Comparison of ENCODE assay signal across 12 cellular contexts in genomic region chr4:186685744-186686143, GRCh38. TPM values are rescaled to one million over a fixed set of nuclear protein-coding genes. Genes with fewer than 3 reads are reported as not detected.
A peak's percentile ranks its signal among the peaks of the same experiment; 100 is the strongest.
DNase-seq lines count a peak whose midpoint lies in the region; ATAC-seq and TF ChIP-seq lines count a peak whose summit lies in the region.
"Had no signal": no experiment of that assay in that cellular context is flagged by ENCODE, and none has a peak within 500 bp of the region (broad histone marks: within the 10 kb centered on the region; RNA-seq: fewer than 3 reads in every experiment).

No MANE protein-coding gene starts in this region.

- H3K9ac ChIP-seq in GM23248: peak overlapping the region; percentile 56

- CTCF ChIA-PET in WTC11 (lab: Charles Lee): no interaction called here

- peak overlapping the region; percentile 79 for H3K27ac ChIP-seq in GM23248

- peaks cover 40% of the 10 kb centered on the region for H3K4me1 ChIP-seq in GM23248 (ENCODE audit: insufficient read depth)

- H3K27ac Mint-ChIP-seq in WTC11: no peak overlapping the region
- H3K27ac Mint-ChIP-seq in effector memory CD8-positive, alpha-beta T cell: no peak overlapping the region
- H3K27ac Mint-ChIP-seq: activated B cell treated with CpG ODN at 0.5 μM for 24 hours; naive thymus-derived CD4-positive, alpha-beta T cell had no signal

- no peak for TF ChIP-seq CTCF in WTC11 (IDR thresholded peaks at IDR 0.05)

- no peaks in the 10 kb centered on the region for H3K27me3 ChIP-seq in GM23248 (replicated peaks; ENCODE audit: insufficient read depth)

- WGBS in GM23248 (ENCODE audit: low coverage in 1 of 2, low lambda C conversion rate in 2 of 2, missing lambda C conversion rate in 2 of 2), 2 experiments: 35 to 37% methylated on average over 3 of the region's 3 CpGs

- no peaks in the 10 kb centered on the region for H3K9me3 ChIP-seq in GM23248 (ENCODE audit: low read depth)

- POLR2A ChIA-PET in WTC11 (lab: Charles Lee): interaction anchor here (0.6 kb wide), 1 partner anchor 38 kb away, joined by 5 read pairs; no protein-coding TSS in a partner anchor

- peaks cover 3% of the 10 kb centered on the region; the same call in 1 of the 2 replicates for H3K36me3 Mint-ChIP-seq in WTC11
- no peaks in the 10 kb centered on the region for H3K36me3 Mint-ChIP-seq in effector memory CD8-positive, alpha-beta T cell (ENCODE audit: insufficient read depth)
- H3K36me3 Mint-ChIP-seq: naive thymus-derived CD4-positive, alpha-beta T cell had no signal

- H4K20me1 ChIP-seq in GM23248 (ENCODE audit: insufficient read depth): no peaks in the 10 kb centered on the region

- H3K9me3 Mint-ChIP-seq in WTC11: no peaks in the 10 kb centered on the region
- H3K9me3 Mint-ChIP-seq in effector memory CD8-positive, alpha-beta T cell: peaks cover 13 to 17% of the 10 kb centered on the region in 2 donors

- DNase-seq in GM23248 (peak; percentile 90), WTC11 (ENCODE audit: low spot score) (no peak), left cardiac atrium (no peak), renal cortical epithelial cell (ENCODE audit: low read depth) (peak; percentile 99), NCI-H2107 treated with DMSO at 0.1 percent for 48 hours (lab: John Stamatoyannopoulos, UW; ENCODE audit: unreplicated experiment) (no peak), cortex of kidney (lab: John Stamatoyannopoulos, UW) (no peak)
- DNase-seq in activated CD4-positive, alpha-beta T cell treated with anti-CD3 and anti-CD28 coated beads for 4 hours: no peak
- DNase-seq in effector memory CD8-positive, alpha-beta T cell: no peak
- DNase-seq: activated B cell treated with CpG ODN at 0.5 μM for 24 hours; cerebellar nuclear complex; naive thymus-derived CD4-positive, alpha-beta T cell; NCI-H1694 had no signal

- peak overlapping the region; percentile 37 for H3K4me3 Mint-ChIP-seq in WTC11
- no peak overlapping the region for H3K4me3 Mint-ChIP-seq in effector memory CD8-positive, alpha-beta T cell
- H3K4me3 Mint-ChIP-seq: activated B cell treated with CpG ODN at 0.5 μM for 24 hours; naive thymus-derived CD4-positive, alpha-beta T cell had no signal

- H3K79me2 ChIP-seq in GM23248 (ENCODE audit: insufficient read depth): peaks cover 94% of the 10 kb centered on the region

- peak overlapping the region; percentile 41 for H3K4me3 ChIP-seq in GM23248

- intact Hi-C loops in left cardiac atrium (cut with DNase I): no loop called here

- H3K36me3 ChIP-seq in GM23248 (ENCODE audit: low read depth): no peaks in the 10 kb centered on the region

- in situ Hi-C loops in GM23248 (cut with MboI): no loop called here

- no peak overlapping the region for H2AFZ ChIP-seq in GM23248

- H3K4me1 Mint-ChIP-seq in WTC11: peaks cover 87% of the 10 kb centered on the region
- no peaks in the 10 kb centered on the region for H3K4me1 Mint-ChIP-seq in effector memory CD8-positive, alpha-beta T cell (ENCODE audit: low read depth in 2 of 2)
- H3K4me1 Mint-ChIP-seq: activated B cell treated with CpG ODN at 0.5 μM for 24 hours; naive thymus-derived CD4-positive, alpha-beta T cell had no signal

- ATAC-seq in WTC11 (no peak), left cardiac atrium (peak; percentile 29 to 88)
- ATAC-seq in effector memory CD8-positive, alpha-beta T cell (replicated peaks): no peak
- ATAC-seq: naive thymus-derived CD4-positive, alpha-beta T cell had no signal

- peaks cover 37% of the 10 kb centered on the region for H3F3A ChIP-seq in GM23248 (ENCODE audit: insufficient read depth)

- H3K27me3 Mint-ChIP-seq in WTC11 (ENCODE audit: low read depth): peaks cover 10% of the 10 kb centered on the region; the same call in 1 of the 2 replicates
- H3K27me3 Mint-ChIP-seq in effector memory CD8-positive, alpha-beta T cell: no peaks in the 10 kb centered on the region
- H3K27me3 Mint-ChIP-seq: activated B cell treated with CpG ODN at 0.5 μM for 24 hours had no signal

- H3K4me2 ChIP-seq in GM23248 (ENCODE audit: unreplicated experiment): peak overlapping the region; percentile 71

- H3K9me2 ChIP-seq in GM23248 (ENCODE audit: insufficient read depth): no peaks in the 10 kb centered on the region

TF ChIP-seq in WTC11, 78 proteins besides CTCF, POLR2A, EP300 and RAD21 (continues in another document):
- TF ChIP-seq ZNF219 (CRISPR knock-in tag; IDR thresholded peaks at IDR 0.05; ENCODE audit: borderline replicate concordance): no peak
- TF ChIP-seq GTF2I (CRISPR knock-in tag; conservative IDR thresholded peaks at IDR 0.05): no peak
- no peak for TF ChIP-seq AFF4 (CRISPR knock-in tag; IDR thresholded peaks at IDR 0.05; ENCODE audit: borderline replicate concordance)
- TF ChIP-seq MXD4 (CRISPR knock-in tag; IDR thresholded peaks at IDR 0.05; ENCODE audit: borderline replicate concordance): no peak
- TF ChIP-seq TEAD4 (CRISPR knock-in tag; IDR thresholded peaks at IDR 0.05): no peak
- no peak for TF ChIP-seq SMAD4 (CRISPR knock-in tag; IDR thresholded peaks at IDR 0.05)
- TF ChIP-seq MAX (CRISPR knock-in tag; IDR thresholded peaks at IDR 0.05): no peak
- no peak for TF ChIP-seq ZNF512 (CRISPR knock-in tag; IDR thresholded peaks at IDR 0.05; ENCODE audit: borderline replicate concordance)
- TF ChIP-seq GABPB1 (CRISPR knock-in tag; IDR thresholded peaks at IDR 0.05): no peak
- TF ChIP-seq MLX (CRISPR knock-in tag; IDR thresholded peaks at IDR 0.05): no peak
- TF ChIP-seq ZNF671 (CRISPR knock-in tag; IDR thresholded peaks at IDR 0.05): no peak
- TF ChIP-seq PREB (CRISPR knock-in tag; IDR thresholded peaks at IDR 0.05; ENCODE audit: borderline replicate concordance): no peak
- no peak for TF ChIP-seq PRRX2 (CRISPR knock-in tag; IDR thresholded peaks at IDR 0.05)

RNA-seq across cellular contexts. Expression of gene FAT1, which starts 37.9 kb away (rescaled TPM):
- 250 and 261 TPM in 2 replicates for total RNA-seq in GM23248 (2014; rRNA removed; shearing (Covaris generic))
- 53.3 and 54.0 TPM in 2 replicates for polyA plus RNA-seq in GM23248 (2016; fragmentation: Nextera tagmentation; extraction: Ambion mirVana)
- total RNA-seq in WTC11 (2021) (155 to 172 TPM (median 162 TPM) in 3 replicates), left cardiac atrium (10 to 100 TPM; 66.0 to 67.8 TPM), renal cortical epithelial cell (251 and 594 TPM in 2 replicates)
- total RNA-seq: activated B cell treated with CpG ODN at 0.5 μM for 24 hours had no signal
- polyA plus RNA-seq: naive thymus-derived CD4-positive, alpha-beta T cell had no signal

Comparison
In these comparisons a context has a peak if more than half of its experiments do, and no peak if none do; other contexts are left out.
1. DNase-seq: peak in GM23248 (single experiment) and renal cortical epithelial cell (single experiment); none in WTC11 (single experiment), left cardiac atrium (single experiment), NCI-H2107 treated with DMSO at 0.1 percent for 48 hours (single experiment), cortex of kidney (single experiment), activated CD4-positive, alpha-beta T cell treated with anti-CD3 and anti-CD28 coated beads for 4 hours (0 of 2) and effector memory CD8-positive, alpha-beta T cell (0 of 3).
2. ATAC-seq: peak in left cardiac atrium (2 of 2); none in WTC11 (single experiment) and effector memory CD8-positive, alpha-beta T cell (single experiment).